20 cellular contexts compared by ENCODE assay signal in genomic region chr4:13528823-13529129, GRCh38. TPM values are rescaled to one million over a fixed set of nuclear protein-coding genes. Genes with fewer than 3 reads are reported as not detected.
A peak's percentile ranks its signal among the peaks of the same experiment; 100 is the strongest.
DNase-seq lines count a peak whose midpoint lies in the region; ATAC-seq and TF ChIP-seq lines count a peak whose summit lies in the region.
"Had no signal": no experiment of that assay in that cellular context is flagged by ENCODE, and none has a peak within 500 bp of the region (broad histone marks: within the 10 kb centered on the region; RNA-seq: fewer than 3 reads in every experiment).

No MANE protein-coding gene starts in this region.

- peak overlapping the region; percentile 70 for H3K27ac Mint-ChIP-seq in activated CD8-positive, alpha-beta memory T cell treated with anti-CD3 and anti-CD28 coated beads, Interleukin-2, amount 10 ng/mL, durations not matched to agents 7 days and 5 days
- H3K27ac Mint-ChIP-seq in GM23338, result no peak overlapping the region
- H3K27ac Mint-ChIP-seq in activated T-helper 17 cell treated with anti-CD3 and anti-CD28 coated beads, Interleukin-2, amount 50 U/mL, for 72 hours, result no peak overlapping the region
- H3K27ac Mint-ChIP-seq in MCF 10A (ENCODE audit: low read depth, unreplicated experiment), result no peak overlapping the region
- H3K27ac Mint-ChIP-seq: neural progenitor cell had no signal

- H3K4me3 ChIP-seq in GM23338 (peak overlapping the region; percentile 49), osteoblast (ENCODE audit: insufficient read depth, low read length) (no peak overlapping the region), GM23248 (no peak overlapping the region)
- H3K4me3 ChIP-seq: K562, lung, neural progenitor cell, Peyer's patch, tibial nerve had no signal

- peaks cover 48% of the 10 kb centered on the region for H3F3A ChIP-seq in GM23338 (replicated peaks; ENCODE audit: low read depth)
- H3F3A ChIP-seq in GM23248 (ENCODE audit: insufficient read depth), result no peaks in the 10 kb centered on the region

- H3K4me2 ChIP-seq in GM23338 (peak overlapping the region; percentile 81), osteoblast (ENCODE audit: insufficient read depth, low read length) (no peak overlapping the region), GM23248 (ENCODE audit: unreplicated experiment) (no peak overlapping the region)
- H3K4me2 ChIP-seq: neural progenitor cell had no signal

- no peaks in the 10 kb centered on the region for H3K79me2 ChIP-seq in GM23338 (replicated peaks; ENCODE audit: insufficient read depth)
- no peaks in the 10 kb centered on the region for H3K79me2 ChIP-seq in osteoblast (ENCODE audit: insufficient read depth, low read length)
- H3K79me2 ChIP-seq in GM23248 (ENCODE audit: insufficient read depth), result no peaks in the 10 kb centered on the region

- no peaks in the 10 kb centered on the region for H3K36me3 ChIP-seq in GM23338 (ENCODE audit: insufficient read depth)
- no peaks in the 10 kb centered on the region for H3K36me3 ChIP-seq in osteoblast (ENCODE audit: insufficient read depth, low read length)
- H3K36me3 ChIP-seq in GM23248 (ENCODE audit: low read depth), result no peaks in the 10 kb centered on the region
- H3K36me3 ChIP-seq: gastrocnemius medialis, neural progenitor cell, Peyer's patch had no signal

- no TSS peak for BruUV-seq in MCF 10A (replicated peaks; lab: Mats Ljungman, UMichigan)

- peaks cover 2% of the 10 kb centered on the region for H3K9me3 Mint-ChIP-seq in activated CD8-positive, alpha-beta memory T cell treated with anti-CD3 and anti-CD28 coated beads, Interleukin-2, amount 10 ng/mL, durations not matched to agents 7 days and 5 days (ENCODE audit: low read depth)
- H3K9me3 Mint-ChIP-seq in GM23338 (peaks cover 11% of the 10 kb centered on the region), MCF 10A (ENCODE audit: unreplicated experiment) (no peaks in the 10 kb centered on the region)
- H3K9me3 Mint-ChIP-seq in activated T-helper 17 cell treated with anti-CD3 and anti-CD28 coated beads, Interleukin-2, amount 50 U/mL, for 72 hours, result no peaks in the 10 kb centered on the region

- H3K27me3 ChIP-seq in GM23338 (ENCODE audit: insufficient read depth), result peaks cover 100% of the 10 kb centered on the region
- peaks cover 54% of the 10 kb centered on the region for H3K27me3 ChIP-seq in osteoblast (ENCODE audit: insufficient read depth, low read length)
- peaks cover 97% of the 10 kb centered on the region for H3K27me3 ChIP-seq in GM23248 (replicated peaks; ENCODE audit: insufficient read depth)

- H3K36me3 Mint-ChIP-seq in activated CD8-positive, alpha-beta memory T cell treated with anti-CD3 and anti-CD28 coated beads, Interleukin-2, amount 10 ng/mL, durations not matched to agents 7 days and 5 days, result peaks cover 9% of the 10 kb centered on the region
- H3K36me3 Mint-ChIP-seq in GM23338 (ENCODE audit: low read depth) (peaks cover 13% of the 10 kb centered on the region), MCF 10A (ENCODE audit: insufficient read depth, unreplicated experiment) (no peaks in the 10 kb centered on the region)
- no peaks in the 10 kb centered on the region for H3K36me3 Mint-ChIP-seq in activated T-helper 17 cell treated with anti-CD3 and anti-CD28 coated beads, Interleukin-2, amount 50 U/mL, for 72 hours (ENCODE audit: low read depth)

- no peak overlapping the region for H3K4me3 Mint-ChIP-seq in activated CD8-positive, alpha-beta memory T cell treated with anti-CD3 and anti-CD28 coated beads, Interleukin-2, amount 10 ng/mL, durations not matched to agents 7 days and 5 days
- peak overlapping the region; percentile 23; the same call in 1 of the 3 replicates for H3K4me3 Mint-ChIP-seq in GM23338
- peak overlapping the region; percentile 46 for H3K4me3 Mint-ChIP-seq in activated T-helper 17 cell treated with anti-CD3 and anti-CD28 coated beads, Interleukin-2, amount 50 U/mL, for 72 hours
- H3K4me3 Mint-ChIP-seq in MCF 10A (ENCODE audit: unreplicated experiment), result no peak overlapping the region
- H3K4me3 Mint-ChIP-seq: neural progenitor cell had no signal

- H3K4me1 Mint-ChIP-seq in activated CD8-positive, alpha-beta memory T cell treated with anti-CD3 and anti-CD28 coated beads, Interleukin-2, amount 10 ng/mL, durations not matched to agents 7 days and 5 days, result peaks cover 10% of the 10 kb centered on the region
- H3K4me1 Mint-ChIP-seq in GM23338 (peaks cover 56% of the 10 kb centered on the region), MCF 10A (ENCODE audit: insufficient read depth, unreplicated experiment) (no peaks in the 10 kb centered on the region)
- peaks cover 13% of the 10 kb centered on the region for H3K4me1 Mint-ChIP-seq in activated T-helper 17 cell treated with anti-CD3 and anti-CD28 coated beads, Interleukin-2, amount 50 U/mL, for 72 hours

- H3K9me2 ChIP-seq in GM23338 (ENCODE audit: insufficient read depth) (no peaks in the 10 kb centered on the region), GM23248 (ENCODE audit: insufficient read depth) (no peaks in the 10 kb centered on the region)

- H3K9me3 ChIP-seq in osteoblast (ENCODE audit: low read depth, low read length) (peaks cover 9% of the 10 kb centered on the region), GM23248 (ENCODE audit: low read depth) (no peaks in the 10 kb centered on the region)

- H3K9ac ChIP-seq in GM23248, result no peak overlapping the region
- H3K9ac ChIP-seq: neural progenitor cell had no signal

- H3K27me3 Mint-ChIP-seq in activated CD8-positive, alpha-beta memory T cell treated with anti-CD3 and anti-CD28 coated beads, Interleukin-2, amount 10 ng/mL, durations not matched to agents 7 days and 5 days, result peaks cover 94% of the 10 kb centered on the region
- peaks cover 90% of the 10 kb centered on the region for H3K27me3 Mint-ChIP-seq in GM23338 (ENCODE audit: insufficient read depth, low read depth, poor library complexity)
- peaks cover 68% of the 10 kb centered on the region for H3K27me3 Mint-ChIP-seq in activated T-helper 17 cell treated with anti-CD3 and anti-CD28 coated beads, Interleukin-2, amount 50 U/mL, for 72 hours
- no peaks in the 10 kb centered on the region for H3K27me3 Mint-ChIP-seq in MCF 10A (ENCODE audit: insufficient read depth, unreplicated experiment)

- intact Hi-C loops in MCF 10A (cut with micrococcal nuclease), result no loop called here

- WGBS in GM23248 (ENCODE audit: low coverage in 1 of 2, low lambda C conversion rate in 2 of 2, missing lambda C conversion rate in 2 of 2), 2 experiments, result 0 to 3% methylated on average over 5 of the region's 5 CpGs

- TF ChIP-seq CTCF in GM23338 (conservative IDR thresholded peaks at IDR 0.05; ENCODE audit: low read depth in 2 of 2) (no peak), osteoblast (IDR thresholded peaks at IDR 0.05; ENCODE audit: extremely low read depth, low read depth, low read length) (no peak), MCF 10A (IDR thresholded peaks at IDR 0.05; ENCODE audit: unreplicated experiment) (no peak)

- in situ Hi-C loops in GM23248 (cut with MboI) (no loop called here), G401 (cut with HindIII; ENCODE audit: low sequenced_read_pairs) (no loop called here)

- no peak for ATAC-seq in activated CD8-positive, alpha-beta memory T cell treated with anti-CD3 and anti-CD28 coated beads, Interleukin-2, amount 10 ng/mL, durations not matched to agents 7 days and 5 days
- ATAC-seq in GM23338, result no peak
- ATAC-seq in activated T-helper 17 cell treated with anti-CD3 and anti-CD28 coated beads, Interleukin-2, amount 50 U/mL, for 72 hours (replicated peaks), result no peak
- ATAC-seq: gastrocnemius medialis, K562, right cardiac atrium had no signal

- H3K4me1 ChIP-seq in GM23338 (ENCODE audit: insufficient read depth) (peaks cover 83% of the 10 kb centered on the region), osteoblast (ENCODE audit: insufficient read depth, low read length) (no peaks in the 10 kb centered on the region), GM23248 (ENCODE audit: insufficient read depth) (no peaks in the 10 kb centered on the region)
- H3K4me1 ChIP-seq: gastrocnemius medialis had no signal

- POLR2A ChIA-PET in MCF 10A (lab: Yijun Ruan, JAX), result no interaction called here

- CTCF ChIA-PET in activated CD8-positive, alpha-beta memory T cell treated with anti-CD3 and anti-CD28 coated beads, Interleukin-2, amount 10 ng/mL, durations not matched to agents 7 days and 5 days (lab: Charles Lee), result no interaction called here
- CTCF ChIA-PET in MCF 10A (lab: Yijun Ruan, JAX), result interaction anchor here (0.7 kb wide), 3 partner anchors 24 to 672 kb away, joined by 3 to 4 read pairs (median 3); no protein-coding TSS in a partner anchor

- H4K20me1 ChIP-seq in GM23338 (replicated peaks; ENCODE audit: insufficient read depth) (peaks cover 6% of the 10 kb centered on the region; the same call in 1 of the 2 replicates), osteoblast (ENCODE audit: insufficient read depth, low read length) (no peaks in the 10 kb centered on the region), GM23248 (ENCODE audit: insufficient read depth) (no peaks in the 10 kb centered on the region)

- no peak overlapping the region for H2AFZ ChIP-seq in GM23338
- H2AFZ ChIP-seq in osteoblast (ENCODE audit: low read length), result no peak overlapping the region
- H2AFZ ChIP-seq in GM23248, result no peak overlapping the region
- H2AFZ ChIP-seq: neural progenitor cell had no signal

- no peak for DNase-seq in activated CD8-positive, alpha-beta memory T cell treated with anti-CD3 and anti-CD28 coated beads, Interleukin-2, amount 10 ng/mL, durations not matched to agents 7 days and 5 days
- no peak for DNase-seq in activated CD8-positive, alpha-beta memory T cell treated with anti-CD3 and anti-CD28 coated beads, Interleukin-2, amount 50 U/mL, for 48 hours
- DNase-seq in GM23338 (ENCODE audit: low spot score), result no peak
- DNase-seq in osteoblast (ENCODE audit: insufficient read length, low spot score, missing footprints), result peak; percentile 72
- DNase-seq in GM23248, result no peak
- no peak for DNase-seq in G401 (ENCODE audit: low spot score)
- DNase-seq in MCF 10A (ENCODE audit: unreplicated experiment), result no peak
- DNase-seq: aorta, DMS 273 treated with DMSO at 0.1 percent for 48 hours, gastrocnemius medialis, NCI-H1694 treated with DMSO at 0.1 percent for 48 hours, NCI-H510A, Peyer's patch, right cardiac atrium, SW 1271 had no signal

- no peak overlapping the region for H3K27ac ChIP-seq in GM23338 (ENCODE audit: low read depth)
- H3K27ac ChIP-seq in osteoblast (ENCODE audit: low read depth, low read length), result no peak overlapping the region
- no peak overlapping the region for H3K27ac ChIP-seq in GM23248
- H3K27ac ChIP-seq: gastrocnemius medialis, neural progenitor cell, Peyer's patch, tibial nerve had no signal

RNA-seq across cellular contexts. Expression of gene NKX3-2, which starts 15.5 kb away (rescaled TPM):
- total RNA-seq in activated CD8-positive, alpha-beta memory T cell treated with anti-CD3 and anti-CD28 coated beads, Interleukin-2, amount 10 ng/mL, durations not matched to agents 7 days and 5 days, result not detected
- total RNA-seq in GM23338 (2014; rRNA removed; shearing (Covaris generic)), result 0.14 TPM in 1 of 2 replicates, not detected in the other
- polyA plus RNA-seq in GM23338 (2016; fragmentation: Nextera tagmentation; extraction: Ambion mirVana) (not detected in 2 replicates), GM23248 (2016; fragmentation: Nextera tagmentation; extraction: Ambion mirVana) (not detected in 2 replicates)
- total RNA-seq in activated T-helper 17 cell treated with anti-CD3 and anti-CD28 coated beads, Interleukin-2, amount 50 U/mL, for 72 hours, result not detected
- total RNA-seq in osteoblast (0.72 and 1.2 TPM in 2 replicates), MCF 10A (2022) (0.34 and 0.42 TPM in 2 replicates)
- under 0.01 and 0.13 TPM in 2 replicates for total RNA-seq in GM23248 (2014; rRNA removed; shearing (Covaris generic))
- total RNA-seq in G401 (2014; rRNA removed; shearing (Covaris generic)), result 0.37 and 0.55 TPM in 2 replicates
- total RNA-seq: gastrocnemius medialis, lung had no signal
- polyA plus RNA-seq: aorta, lung had no signal

RNA-seq across cellular contexts. Expression of gene RAB28, which starts 44.6 kb away (rescaled TPM):
- total RNA-seq in activated CD8-positive, alpha-beta memory T cell treated with anti-CD3 and anti-CD28 coated beads, Interleukin-2, amount 10 ng/mL, durations not matched to agents 7 days and 5 days, result 10 to 100 TPM; 13.7 to 19.0 TPM
- 23.9 and 35.9 TPM in 2 replicates for total RNA-seq in GM23338 (2014; rRNA removed; shearing (Covaris generic))
- polyA plus RNA-seq in GM23338 (2016; fragmentation: Nextera tagmentation; extraction: Ambion mirVana) (13.8 and 15.3 TPM in 2 replicates), GM23248 (2016; fragmentation: Nextera tagmentation; extraction: Ambion mirVana) (23.5 and 26.5 TPM in 2 replicates)
- 10 to 100 TPM in 1 of 2 donors, 1 to 10 TPM in 1; 10.0 to 14.5 TPM for total RNA-seq in activated T-helper 17 cell treated with anti-CD3 and anti-CD28 coated beads, Interleukin-2, amount 50 U/mL, for 72 hours
- total RNA-seq in osteoblast (12.3 and 13.3 TPM in 2 replicates), MCF 10A (2022) (15.9 and 18.7 TPM in 2 replicates)
- total RNA-seq in GM23248 (2014; rRNA removed; shearing (Covaris generic)), result 16.4 and 18.9 TPM in 2 replicates
- 22.0 and 36.8 TPM in 2 replicates for total RNA-seq in G401 (2014; rRNA removed; shearing (Covaris generic))

Comparison
In these comparisons a context has a peak if more than half of its experiments do, and no peak if none do; other contexts are left out.
1. H3K4me3 Mint-ChIP-seq: peak in GM23338 (single experiment) and activated T-helper 17 cell treated with anti-CD3 and anti-CD28 coated beads, Interleukin-2, amount 50 U/mL, for 72 hours (single experiment); none in activated CD8-positive, alpha-beta memory T cell treated with anti-CD3 and anti-CD28 coated beads, Interleukin-2, amount 10 ng/mL, durations not matched to agents 7 days and 5 days (single experiment) and MCF 10A (single experiment).